Comparison of ENCODE assay signal across 4 cellular contexts in genomic region chr5:85268194-85268593, GRCh38.
"Had no signal": no experiment of that assay in that cellular context is flagged by ENCODE, and none has a peak within 500 bp of the region (broad histone marks: within the 10 kb centered on the region; RNA-seq: fewer than 3 reads in every experiment).

No MANE protein-coding gene starts in this region.

- DNase-seq: IMR-90, KBM-7 had no signal

- H3K27ac ChIP-seq: HL-60 had no signal

- H3K4me3 ChIP-seq: K562 had no signal
